18 cellular contexts compared by ENCODE assay signal in genomic region chr5:180049357-180049673, GRCh38. TPM values are rescaled to one million over a fixed set of nuclear protein-coding genes. Genes with fewer than 3 reads are reported as not detected.
DNase-seq lines count a peak whose midpoint lies in the region; ATAC-seq, FAIRE-seq and TF ChIP-seq lines count a peak whose summit lies in the region.
"Had no signal": no experiment of that assay in that cellular context is flagged by ENCODE, and none has a peak within 500 bp of the region (broad histone marks: within the 10 kb centered on the region; RNA-seq: fewer than 3 reads in every experiment).

No MANE protein-coding gene starts in this region.

- POLR2A ChIA-PET in K562 (lab: Yijun Ruan, JAX) = interaction anchor here (0.8 to 1.0 kb wide), 3 partner anchors 11 to 22 kb away, joined by 3 to 5 read pairs (median 4); no protein-coding TSS in a partner anchor

- no peaks in the 10 kb centered on the region for H3K36me3 ChIP-seq in MM.1S (replicated peaks; ENCODE audit: insufficient read depth, low read length)
- H3K36me3 ChIP-seq in K562 (ENCODE audit: control insufficient read depth, insufficient read depth, low read length) = no peaks in the 10 kb centered on the region
- H3K36me3 ChIP-seq: MG63, SJSA1 had no signal

- no peak for TF ChIP-seq RAD21 in K562 (CRISPR knock-in tag; conservative IDR thresholded peaks at IDR 0.05 in 1 of 2, IDR thresholded peaks at IDR 0.05 in 1 of 2)

- H3K9me1 ChIP-seq in K562 (ENCODE audit: control insufficient read depth, insufficient read depth, low read length) = no peaks in the 10 kb centered on the region

- TF ChIP-seq POLR2A in K562 (conservative IDR thresholded peaks at IDR 0.05) = no peak

- BruUV-seq in K562 (replicated peaks; lab: Mats Ljungman, UMichigan) = no TSS peak

- H3K9ac ChIP-seq in MM.1S (ENCODE audit: low read length) (no peak overlapping the region), K562 (ENCODE audit: insufficient read depth in 1 of 2, low read depth in 2 of 2, low read length in 2 of 2) (no peak overlapping the region)

- ATAC-seq in K562 (peak; percentile 40; the same call in 2 of the 3 replicates), right cardiac atrium (no peak), HG03135 (IDR thresholded peaks at IDR 0.05; ENCODE audit: unreplicated experiment) (no peak)
- ATAC-seq: PC-3 had no signal

- H3K9me3 ChIP-seq in MM.1S (replicated peaks; ENCODE audit: insufficient read depth, low read length) (no peaks in the 10 kb centered on the region), K562 (replicated peaks; ENCODE audit: control insufficient read depth, insufficient read depth, low read depth, low read length) (peaks cover 6% of the 10 kb centered on the region), right cardiac atrium (ENCODE audit: control insufficient read depth, low read length) (no peaks in the 10 kb centered on the region)
- H3K9me3 ChIP-seq: MG63, SJSA1 had no signal

- H3K4me3 ChIP-seq in MM.1S (ENCODE audit: low read length) (no peak overlapping the region), K562 (no peak overlapping the region), right cardiac atrium (ENCODE audit: low read length) (no peak overlapping the region)
- H3K4me3 ChIP-seq: MG63, SJSA1 had no signal

- H2AFZ ChIP-seq in MM.1S (ENCODE audit: low read length) (no peak overlapping the region), K562 (ENCODE audit: low read depth, low read length) (no peak overlapping the region)

- H3K4me2 ChIP-seq in MM.1S (ENCODE audit: low read depth, low read length) = peak overlapping the region; percentile 33; the same call in 1 of the 2 replicates
- H3K4me2 ChIP-seq in K562 (ENCODE audit: insufficient read depth, low read length) = no peak overlapping the region

- CTCF ChIA-PET in K562 (lab: Yijun Ruan, JAX; ENCODE audit: low intra/inter-chr PET ratio) = interaction anchor here (0.5 kb wide), 1 partner anchor 34 kb away, joined by 3 read pairs; no protein-coding TSS in a partner anchor

- DNase-seq in CMK (ENCODE audit: low read depth) = peak; percentile 71
- DNase-seq in MM.1S = no peak
- DNase-seq in K562 (ENCODE audit: extremely low read depth in 1 of 4, low spot score in 3 of 4) = peak in 2 of 4 experiments; percentile 34 to 36
- no peak for DNase-seq in stimulated activated CD4-positive, alpha-beta T cell treated with anti-CD3 and anti-CD28 coated beads, Interleukin-2, amount 100 ng/mL, for 24 hours
- no peak for DNase-seq in right cardiac atrium
- no peak for DNase-seq in midbrain (lab: John Stamatoyannopoulos, UW)
- DNase-seq: KG1, MG63, NCI-H1105, NCI-H1694, NCI-H226, PC-3 had no signal

- H3K9me3 Mint-ChIP-seq in nephron = peaks cover 8% of the 10 kb centered on the region

- in situ Hi-C loops in K562 (cut with MboI) = no loop called here

- TF ChIP-seq EP300 in K562 (IDR thresholded peaks at IDR 0.05; ENCODE audit: low read length) = peak; percentile 76

- H3K27me3 Mint-ChIP-seq in nephron (ENCODE audit: low read depth) = no peaks in the 10 kb centered on the region

- H3K4me1 Mint-ChIP-seq in nephron = peaks cover 45% of the 10 kb centered on the region

- H3K27me3 ChIP-seq in MM.1S (replicated peaks; ENCODE audit: insufficient read depth, low read length) = no peaks in the 10 kb centered on the region
- no peaks in the 10 kb centered on the region for H3K27me3 ChIP-seq in K562 (ENCODE audit: control insufficient read depth in 2 of 2, insufficient read depth in 2 of 2, low read length in 2 of 2)
- no peaks in the 10 kb centered on the region for H3K27me3 ChIP-seq in right cardiac atrium (ENCODE audit: control insufficient read depth, insufficient read depth)
- H3K27me3 ChIP-seq: MG63, SJSA1 had no signal

- H3K4me1 ChIP-seq in MM.1S (ENCODE audit: low read length) (no peaks in the 10 kb centered on the region), K562 (replicated peaks in 1 of 2; ENCODE audit: control insufficient read depth in 2 of 2, insufficient read depth in 2 of 2, low read length in 2 of 2) (peaks cover 2 to 29% of the 10 kb centered on the region in 2 experiments; a peak in 3 of 5 replicates), right cardiac atrium (ENCODE audit: control insufficient read depth, insufficient read depth, low read length) (peaks cover 6% of the 10 kb centered on the region)
- H3K4me1 ChIP-seq: SJSA1 had no signal

- peak overlapping the region in 2 of 3 experiments; percentile 8 to 23 for H3K27ac Mint-ChIP-seq in nephron

- TF ChIP-seq CTCF in MM.1S (IDR thresholded peaks at IDR 0.05; ENCODE audit: low read length) (no peak), K562 (IDR thresholded peaks at IDR 0.05 in 2 of 3, conservative IDR thresholded peaks at IDR 0.05 in 1 of 3; ENCODE audit: insufficient read depth in 2 of 3, low read depth in 1 of 3, low read length in 3 of 3) (no peak), nephron (IDR thresholded peaks at IDR 0.05; ENCODE audit: unreplicated experiment in 3 of 3) (no peak)

- intact Hi-C loops in K562 (cut with micrococcal nuclease) = no loop called here
- intact Hi-C loops in right cardiac atrium (cut with DNase I) = no loop called here

- H3F3A ChIP-seq in MM.1S (ENCODE audit: insufficient read depth, low read length) = no peaks in the 10 kb centered on the region

- H4K20me1 ChIP-seq in MM.1S (ENCODE audit: insufficient read depth, low read length) (no peaks in the 10 kb centered on the region), K562 (replicated peaks; ENCODE audit: control insufficient read depth, insufficient read depth, low read length) (no peaks in the 10 kb centered on the region)

- peak; percentile 23 for FAIRE-seq in K562 (lab: Jason Lieb, UNC)
- FAIRE-seq: H1 had no signal

- H3K27ac ChIP-seq in MM.1S (ENCODE audit: low read length) (no peak overlapping the region), K562 (ENCODE audit: extremely low read depth, low read depth, low read length) (no peak overlapping the region), right cardiac atrium (ENCODE audit: low read length) (no peak overlapping the region)
- H3K27ac ChIP-seq: C4-2B, RWPE1, SJSA1 had no signal

- H3K4me3 Mint-ChIP-seq in nephron = no peak overlapping the region

- H3K79me2 ChIP-seq in MM.1S (ENCODE audit: low read length) (no peaks in the 10 kb centered on the region), K562 (ENCODE audit: control insufficient read depth, insufficient read depth, low read length) (peaks cover 8% of the 10 kb centered on the region; the same call in 2 of the 3 replicates)

- peaks cover 37% of the 10 kb centered on the region for H3K36me3 Mint-ChIP-seq in nephron (ENCODE audit: low read depth)

- H3K9me2 ChIP-seq in MM.1S (replicated peaks; ENCODE audit: insufficient read depth, low read length) = no peaks in the 10 kb centered on the region

TF ChIP-seq in K562, 482 proteins besides CTCF, POLR2A, EP300 and RAD21 (continues in another document):
- TF ChIP-seq NCOR1 (IDR thresholded peaks at IDR 0.05) = peak; percentile 25; the same call in 1 of the 2 replicates
- TF ChIP-seq MTA2 (IDR thresholded peaks at IDR 0.05; ENCODE audit: low read depth) = 0 out of 2 replicates have a peak, but pooled peaks have one; percentile 11
- peak; percentile 58 for TF ChIP-seq CBFA2T3 (IDR thresholded peaks at IDR 0.05)
- no peak for TF ChIP-seq MLX (CRISPR knock-in tag; conservative IDR thresholded peaks at IDR 0.05)

RNA-seq across cellular contexts. Expression of gene RNF130, which starts 22.2 kb away (rescaled TPM):
- 19.1 and 19.5 TPM in 2 replicates for total RNA-seq in K562 (2011; cell fraction: chromatin; rRNA removed; ENCODE audit: low replicate concordance)
- 12.8 and 17.0 TPM in 2 replicates for total RNA-seq in K562 (2011; cell fraction: nucleolus; rRNA removed)
- 23.6 and 30.7 TPM in 2 replicates for total RNA-seq in K562 (2011; cell fraction: nucleoplasm; rRNA removed)
- total RNA-seq in K562 (2014; rRNA removed) (25.7 and 28.0 TPM in 2 replicates), K562 (2014; rRNA removed; fragmentation: Illumina TruSeq; extraction: Trizol) (24.0 and 26.2 TPM in 2 replicates), K562 (2015; rRNA removed; fragmentation: Illumina TruSeq; extraction: Trizol) (39.4 and 39.5 TPM in 2 replicates), K562 (2021) (30.0 and 32.2 TPM in 2 replicates), right cardiac atrium (10 to 100 TPM; 42.7 to 51.6 (median 48.4) TPM)
- polyA plus RNA-seq in K562 (2011; rRNA removed) (29.0 and 31.4 TPM in 2 replicates), K562 (2014; fragmentation: Illumina TruSeq; extraction: Trizol) (23.2 and 30.9 TPM in 2 replicates), K562 (2014; fragmentation: Nextera tagmentation; extraction: Ambion mirVana) (1 to 10 TPM; 5.8 to 6.8 TPM), K562 (2014; rRNA removed) (26.7 and 27.1 TPM in 2 replicates), right cardiac atrium (40.8 TPM)
- 24.5 and 27.9 TPM in 2 replicates for polyA plus RNA-seq in K562 (2011; cell fraction: cytosol; rRNA removed)
- 14.2 and 19.3 TPM in 2 replicates for polyA plus RNA-seq in K562 (2011; cell fraction: nucleus; rRNA removed)
- polyA plus RNA-seq in K562 (2012) = 31.0 and 76.8 TPM in 2 replicates
- 24.2 and 25.4 TPM in 2 replicates for polyA minus RNA-seq in K562 (2011; rRNA and poly(A)+ RNA removed)
- polyA minus RNA-seq in K562 (2011; cell fraction: cytosol; rRNA and poly(A)+ RNA removed) = 11.7 and 14.7 TPM in 2 replicates
- polyA minus RNA-seq in K562 (2011; cell fraction: nucleus; rRNA and poly(A)+ RNA removed) = 10.0 and 13.7 TPM in 2 replicates
